30 cellular contexts compared by ENCODE assay signal in genomic region chr18:66951750-66952149, GRCh38.
"Had no signal": no experiment of that assay in that cellular context is flagged by ENCODE, and none has a peak within 500 bp of the region (broad histone marks: within the 10 kb centered on the region; RNA-seq: fewer than 3 reads in every experiment).

No MANE protein-coding gene starts in this region.

- DNase-seq: activated B cell treated with CpG ODN at 0.5 μM for 24 hours; activated CD4-positive, alpha-beta memory T cell treated with anti-CD3 and anti-CD28 coated beads, Interleukin-2, amount 10 ng/mL, durations not matched to agents 7 days and 5 days; activated CD4-positive, alpha-beta T cell treated with anti-CD3 and anti-CD28 coated beads for 1 hour; activated CD4-positive, alpha-beta T cell treated with anti-CD3 and anti-CD28 coated beads for 36 hours; activated CD4-positive, alpha-beta T cell treated with anti-CD3 and anti-CD28 coated beads for 48 hours; activated CD4-positive, alpha-beta T cell treated with anti-CD3 and anti-CD28 coated beads, Interleukin-2, amount 10 ng/mL, durations not matched to agents 7 days and 5 days; activated CD4-positive, alpha-beta T cell treated with anti-CD3 and anti-CD28 coated beads, Interleukin-2, amount 50 U/mL, for 48 hours; activated CD8-positive, alpha-beta memory T cell treated with anti-CD3 and anti-CD28 coated beads for 24 hours; activated CD8-positive, alpha-beta memory T cell treated with anti-CD3 and anti-CD28 coated beads, Interleukin-2, amount 10 ng/mL, durations not matched to agents 7 days and 5 days; activated CD8-positive, alpha-beta memory T cell treated with anti-CD3 and anti-CD28 coated beads, Interleukin-2, amount 50 U/mL, for 48 hours; activated CD8-positive, alpha-beta T cell treated with anti-CD3 and anti-CD28 coated beads, Interleukin-2, amount 10 ng/mL, durations not matched to agents 7 days and 5 days; activated effector memory CD4-positive, alpha-beta T cell treated with Interleukin-2 at 50 U/mL for 16 hours; activated gamma-delta T cell; activated naive CD4-positive, alpha-beta T cell treated with anti-CD3 and anti-CD28 coated beads, Interleukin-2, amount 10 ng/mL, durations not matched to agents 7 days and 5 days; activated naive CD4-positive, alpha-beta T cell treated with Interleukin-2 at 50 U/mL for 16 hours; activated naive CD8-positive, alpha-beta T cell treated with anti-CD3 and anti-CD28 coated beads, Interleukin-2, amount 10 ng/mL, durations not matched to agents 7 days and 5 days; activated naive CD8-positive, alpha-beta T cell treated with anti-CD3 and anti-CD28 coated beads, Interleukin-2, amount 50 U/mL, for 24 hours; activated T-cell treated with anti-CD3 and anti-CD28 coated beads, Interleukin-2, amount 50 U/mL, for 24 hours; activated T-cell treated with anti-CD3 and anti-CD28 coated beads, Interleukin-2, amount 50 U/mL, for 48 hours; amygdala; anterior cingulate cortex; caudate nucleus; cerebellar nuclear complex; T-helper 1 cell; T-helper 2 cell; T-helper 9 cell had no signal

- FAIRE-seq: bronchial epithelial cell had no signal

- H3K36me3 ChIP-seq: ascending aorta, cardiac muscle cell had no signal

- H3K27ac ChIP-seq: ascending aorta, cardiac muscle cell, VCaP had no signal

- H3K4me3 ChIP-seq: ascending aorta, cardiac muscle cell had no signal

- H3K9me3 ChIP-seq: ascending aorta had no signal

- H3K4me1 ChIP-seq: ascending aorta had no signal

- H3K27me3 ChIP-seq: ascending aorta, cardiac muscle cell had no signal

- ATAC-seq: activated CD4-positive, alpha-beta T cell treated with anti-CD3 and anti-CD28 coated beads for 36 hours; activated CD8-positive, alpha-beta memory T cell treated with anti-CD3 and anti-CD28 coated beads, Interleukin-2, amount 10 ng/mL, durations not matched to agents 7 days and 5 days; activated CD8-positive, alpha-beta T cell treated with anti-CD3 and anti-CD28 coated beads, Interleukin-2, amount 10 ng/mL, durations not matched to agents 7 days and 5 days; activated naive CD8-positive, alpha-beta T cell treated with anti-CD3 and anti-CD28 coated beads, Interleukin-2, amount 50 U/mL, for 24 hours had no signal
